Comparison of ENCODE assay signal across 8 cellular contexts in the genomic region with DNA sequence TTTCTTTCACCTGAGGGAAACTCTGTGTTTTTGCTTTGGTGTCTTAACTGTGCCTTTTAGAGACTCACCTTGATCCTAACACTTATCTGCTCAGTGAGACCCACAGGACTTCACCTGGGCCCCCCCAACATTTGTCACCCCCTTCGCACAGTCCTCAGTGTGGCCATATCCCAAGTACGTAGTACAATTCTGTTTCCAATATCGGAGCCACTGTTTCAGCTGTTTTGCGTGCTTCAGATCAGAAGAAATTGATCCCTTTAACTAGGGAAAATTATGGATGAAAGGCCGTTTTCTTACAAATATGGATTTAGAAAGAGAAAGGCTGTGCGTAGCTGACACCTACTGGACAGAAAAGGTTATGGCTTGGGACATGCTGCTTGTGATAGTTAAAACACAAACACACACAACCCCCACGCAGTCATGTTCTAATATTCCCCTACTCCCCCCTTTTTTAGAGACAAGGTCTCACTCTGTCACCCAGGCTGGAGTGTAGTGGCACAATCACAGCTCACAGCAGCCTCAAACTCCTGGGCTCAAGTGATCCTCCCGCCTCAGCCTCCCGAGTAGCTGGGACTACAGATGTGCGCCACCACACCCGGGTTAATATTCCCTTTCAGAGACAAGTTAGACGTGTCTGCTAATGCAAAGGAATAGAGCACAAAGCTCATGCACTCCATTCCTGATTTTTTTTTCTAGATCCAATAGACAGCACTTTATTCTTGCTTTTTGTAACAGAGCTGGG. TPM values are rescaled to one million over a fixed set of nuclear protein-coding genes. Genes with fewer than 3 reads are reported as not detected.
A peak's percentile ranks its signal among the peaks of the same experiment; 100 is the strongest.
DNase-seq lines count a peak whose midpoint lies in the region; ATAC-seq and TF ChIP-seq lines count a peak whose summit lies in the region.

No MANE protein-coding gene starts in this region.

- H3K4me3 ChIP-seq in ascending aorta (no peak overlapping the region), hepatocyte (no peak overlapping the region)

- DNase-seq in GM13977 (ENCODE audit: low spot score) (peak; percentile 68), NCI-H446 (lab: John Stamatoyannopoulos, UW) (peak; percentile 50 to 83), ascending aorta (ENCODE audit: low spot score in 2 of 2) (peak in 1 of 2 donors; percentile 77), hepatocyte (ENCODE audit: low spot score) (peak; percentile 75)

- H3K36me3 ChIP-seq in ascending aorta, result no peaks in the 10 kb centered on the region
- no peaks in the 10 kb centered on the region for H3K36me3 ChIP-seq in hepatocyte (replicated peaks; ENCODE audit: insufficient read depth, low read depth)

- no peak overlapping the region for H3K27ac ChIP-seq in C4-2B
- H3K27ac ChIP-seq in ascending aorta, result no peak overlapping the region
- no peak overlapping the region for H3K27ac ChIP-seq in hepatocyte

- no peaks in the 10 kb centered on the region for H3K27me3 Mint-ChIP-seq in stimulated activated memory B cell treated with anti-CD40 and anti-IgM and Interleukin-4, amounts not matched to agents 10 μg/mL and 1 μg/mL and 100 μg/mL, for 72 hours

- no peaks in the 10 kb centered on the region for H3K9me3 Mint-ChIP-seq in stimulated activated memory B cell treated with anti-CD40 and anti-IgM and Interleukin-4, amounts not matched to agents 10 μg/mL and 1 μg/mL and 100 μg/mL, for 72 hours

- WGBS in hepatocyte (ENCODE audit: low lambda C conversion rate, missing lambda C conversion rate), result 50% methylated on average over 12 of the region's 12 CpGs

- peaks cover 2% of the 10 kb centered on the region for H3K79me2 ChIP-seq in hepatocyte

- ATAC-seq in stimulated activated memory B cell treated with anti-CD40 and anti-IgM and Interleukin-4, amounts not matched to agents 10 μg/mL and 1 μg/mL and 100 μg/mL, for 72 hours, result no peak
- ATAC-seq in GM21723 (IDR thresholded peaks at IDR 0.05; ENCODE audit: unreplicated experiment), result no peak
- ATAC-seq in HG02981 (IDR thresholded peaks at IDR 0.05; ENCODE audit: unreplicated experiment), result no peak

- TF ChIP-seq CTCF in C4-2B (conservative IDR thresholded peaks at IDR 0.05) (peak; percentile 81), GM13977 (IDR thresholded peaks at IDR 0.05; ENCODE audit: extremely low read depth, insufficient read depth, missing control alignments) (peak; percentile 69), ascending aorta (IDR thresholded peaks at IDR 0.05) (peak; percentile 82 to 85 (median 85)), hepatocyte (IDR thresholded peaks at IDR 0.05; ENCODE audit: poor library complexity) (peak; percentile 78)

- H3K36me3 Mint-ChIP-seq in stimulated activated memory B cell treated with anti-CD40 and anti-IgM and Interleukin-4, amounts not matched to agents 10 μg/mL and 1 μg/mL and 100 μg/mL, for 72 hours, result no peaks in the 10 kb centered on the region

- H3K9me2 ChIP-seq in hepatocyte (replicated peaks; ENCODE audit: insufficient read depth), result no peaks in the 10 kb centered on the region

- in situ Hi-C loops in GM13977 (cut with MboI; ENCODE audit: low pct_unique_long_range_greater_than_20kb, low sequenced_read_pairs, unreplicated experiment), result loop anchor here (10.0 kb wide), 1 partner anchor 62 kb away; no protein-coding TSS in a partner anchor

- no peaks in the 10 kb centered on the region for H3K27me3 ChIP-seq in ascending aorta
- H3K27me3 ChIP-seq in hepatocyte, result no peaks in the 10 kb centered on the region

- no peaks in the 10 kb centered on the region for H3K4me1 Mint-ChIP-seq in stimulated activated memory B cell treated with anti-CD40 and anti-IgM and Interleukin-4, amounts not matched to agents 10 μg/mL and 1 μg/mL and 100 μg/mL, for 72 hours

- peak overlapping the region; percentile 10 for H3K27ac Mint-ChIP-seq in stimulated activated memory B cell treated with anti-CD40 and anti-IgM and Interleukin-4, amounts not matched to agents 10 μg/mL and 1 μg/mL and 100 μg/mL, for 72 hours

- H4K20me1 ChIP-seq in hepatocyte (ENCODE audit: insufficient read depth, poor library complexity, severe bottlenecking), result no peaks in the 10 kb centered on the region

- H3K4me1 ChIP-seq in ascending aorta, result no peaks in the 10 kb centered on the region
- H3K4me1 ChIP-seq in hepatocyte (ENCODE audit: insufficient read depth), result peaks cover under 1% of the 10 kb centered on the region

- H3K9me3 ChIP-seq in ascending aorta, result no peaks in the 10 kb centered on the region
- no peaks in the 10 kb centered on the region for H3K9me3 ChIP-seq in hepatocyte (ENCODE audit: low read depth)

- no peak overlapping the region for H3K4me3 Mint-ChIP-seq in stimulated activated memory B cell treated with anti-CD40 and anti-IgM and Interleukin-4, amounts not matched to agents 10 μg/mL and 1 μg/mL and 100 μg/mL, for 72 hours

- H3K4me2 ChIP-seq in hepatocyte, result no peak overlapping the region

- intact Hi-C loops in ascending aorta (cut with DNase I), result loop anchor here (1.0 kb wide), 1 partner anchor 67 kb away; no protein-coding TSS in a partner anchor

- H2AFZ ChIP-seq in hepatocyte, result no peak overlapping the region

RNA-seq across cellular contexts. Expression of a gene that starts 3.6 kb away (rescaled TPM):
- total RNA-seq in ascending aorta (59.9 TPM), hepatocyte (39.5 and 54.6 TPM in 2 replicates)
- 85.0 and 123 TPM in 2 replicates for polyA plus RNA-seq in hepatocyte

RNA-seq across cellular contexts. Expression of a gene that starts 50.7 kb away (rescaled TPM):
- total RNA-seq in ascending aorta, result not detected
- 0.17 and 1.2 TPM in 2 replicates for total RNA-seq in hepatocyte
- 1.2 TPM in 1 of 2 replicates, not detected in the other for polyA plus RNA-seq in hepatocyte
